ENCODE assay signal across 23 cellular contexts in genomic region chr2:151953467-151953866, GRCh38.
DNase-seq lines count a peak whose midpoint lies in the region; ATAC-seq, FAIRE-seq and TF ChIP-seq lines count a peak whose summit lies in the region.
"Had no signal": no experiment of that assay in that cellular context is flagged by ENCODE, and none has a peak within 500 bp of the region (broad histone marks: within the 10 kb centered on the region; RNA-seq: fewer than 3 reads in every experiment).

No MANE protein-coding gene starts in this region.

- no peak for ATAC-seq in GM12878
- no peak for ATAC-seq in heart right ventricle
- no peak for ATAC-seq in right cardiac atrium

- no peak for DNase-seq in GM12878 (ENCODE audit: low read depth, low spot score)
- peak; percentile 3 to 26 for DNase-seq in dermis microvascular lymphatic vessel endothelial cell (ENCODE audit: low read depth in 2 of 2)
- DNase-seq in osteocyte (ENCODE audit: extremely low spot score, unreplicated experiment) = no peak
- no peak for DNase-seq in adrenal gland
- no peak for DNase-seq in heart right ventricle
- no peak for DNase-seq in right cardiac atrium
- DNase-seq: BE2C; CD4-positive, CD25-positive, alpha-beta regulatory T cell; COR-L47; DMS 273 treated with DMSO at 0.1 percent for 48 hours; DMS79 treated with DMSO at 0.1 percent for 48 hours; GOT3; MG63; NCI-H1048; NCI-H1417 treated with DMSO at 0.1 percent for 48 hours; NCI-H187; NCI-H2107; NCI-H446 treated with DMSO at 0.1 percent for 48 hours; NCI-H526 treated with DMSO at 0.1 percent for 48 hours; RPMI8226; SHP77 had no signal

- H3K27ac ChIP-seq in OCI-LY3 (ENCODE audit: low read length) (no peak overlapping the region), GM12878 (ENCODE audit: control insufficient read depth, insufficient read depth) (no peak overlapping the region), adrenal gland (no peak overlapping the region), heart right ventricle (no peak overlapping the region), right cardiac atrium (ENCODE audit: low read length) (no peak overlapping the region)

- no peak overlapping the region for H3K4me3 ChIP-seq in OCI-LY3 (ENCODE audit: low read length)
- no peak overlapping the region for H3K4me3 ChIP-seq in GM12878
- H3K4me3 ChIP-seq in adrenal gland = no peak overlapping the region
- H3K4me3 ChIP-seq in heart right ventricle = no peak overlapping the region
- H3K4me3 ChIP-seq in right cardiac atrium (ENCODE audit: low read length) = no peak overlapping the region
- H3K4me3 ChIP-seq: MG63 had no signal

- SMC1A ChIA-PET in GM12878 (lab: Charles Lee; ENCODE audit: uncharacterized antibody, unreplicated experiment) = interaction anchor here (0.6 kb wide), 1 partner anchor 1435 kb away, joined by 3 read pairs; no protein-coding TSS in a partner anchor

- 7% methylated on average over 2 of the region's 2 CpGs for WGBS in GM12878 (ENCODE audit: insufficient coverage, insufficient replicate concordance, low lambda C conversion rate, missing lambda C conversion rate)
- 64 to 78% (median 73%) methylated on average over 2 of the region's 2 CpGs for WGBS in adrenal gland, 4 donors
- WGBS in heart right ventricle, 2 donors = 61 to 74% methylated on average over 2 of the region's 2 CpGs
- WGBS in right cardiac atrium = 55% methylated on average over 2 of the region's 2 CpGs

- peaks cover 3% of the 10 kb centered on the region; the same call in 1 of the 2 replicates for H3K9me3 ChIP-seq in OCI-LY3 (ENCODE audit: insufficient read depth, low read length)
- no peaks in the 10 kb centered on the region for H3K9me3 ChIP-seq in GM12878 (replicated peaks; ENCODE audit: control insufficient read depth, insufficient read depth, low read length)
- no peaks in the 10 kb centered on the region for H3K9me3 ChIP-seq in adrenal gland (replicated peaks in 1 of 3)
- peaks cover 0 to 4% (median 0%) of the 10 kb centered on the region in 11 donors for H3K9me3 ChIP-seq in heart right ventricle
- no peaks in the 10 kb centered on the region for H3K9me3 ChIP-seq in right cardiac atrium (ENCODE audit: control insufficient read depth, low read length)
- H3K9me3 ChIP-seq: BE2C, MG63 had no signal

- H4K20me1 ChIP-seq in OCI-LY3 (ENCODE audit: insufficient read depth, low read length) (no peaks in the 10 kb centered on the region), GM12878 (ENCODE audit: control insufficient read depth, insufficient read depth) (no peaks in the 10 kb centered on the region)

- no TSS peak for BruUV-seq in GM12878 (replicated peaks; lab: Mats Ljungman, UMichigan)

- no peaks in the 10 kb centered on the region for H3K36me3 Mint-ChIP-seq in osteocyte (ENCODE audit: unreplicated experiment)
- H3K36me3 Mint-ChIP-seq: CD4-positive, CD25-positive, alpha-beta regulatory T cell had no signal

- no peaks in the 10 kb centered on the region for H3K9me3 Mint-ChIP-seq in osteocyte (ENCODE audit: unreplicated experiment)

- H2AFZ ChIP-seq in OCI-LY3 (ENCODE audit: low read depth, low read length) (no peak overlapping the region), GM12878 (ENCODE audit: control insufficient read depth, low read depth, low read length) (no peak overlapping the region)

- FAIRE-seq in GM12878 (lab: Jason Lieb, UNC) = peak; percentile 54
- FAIRE-seq: GM12891 had no signal

- peak; percentile 35 for TF ChIP-seq CTCF in OCI-LY3 (IDR thresholded peaks at IDR 0.05; ENCODE audit: low read depth, low read length)
- TF ChIP-seq CTCF in GM12878 (IDR thresholded peaks at IDR 0.05 in 2 of 3, conservative IDR thresholded peaks at IDR 0.05 in 1 of 3; ENCODE audit: control insufficient read depth in 2 of 3, extremely low read depth in 1 of 3, insufficient read depth in 1 of 3, low read depth in 3 of 3, low read length in 3 of 3) = peak in 1 of 3 experiments; percentile 19; a peak in 1 of 6 replicates
- TF ChIP-seq CTCF in osteocyte (IDR thresholded peaks at IDR 0.05) = peak; percentile 29
- no peak for TF ChIP-seq CTCF in adrenal gland (IDR thresholded peaks at IDR 0.05)
- TF ChIP-seq CTCF in heart right ventricle (IDR thresholded peaks at IDR 0.05) = peak in 2 of 9 donors; percentile 17 to 31

- no peaks in the 10 kb centered on the region for H3K4me1 ChIP-seq in OCI-LY3 (ENCODE audit: low read length)
- H3K4me1 ChIP-seq in GM12878 (ENCODE audit: control insufficient read depth, insufficient read depth, low read length) = no peaks in the 10 kb centered on the region
- H3K4me1 ChIP-seq in adrenal gland (replicated peaks in 1 of 2) = peaks cover 0 to under 1% of the 10 kb centered on the region in 2 donors
- H3K4me1 ChIP-seq in heart right ventricle = peaks cover 0 to 5% (median 0%) of the 10 kb centered on the region in 9 donors
- no peaks in the 10 kb centered on the region for H3K4me1 ChIP-seq in right cardiac atrium (ENCODE audit: control insufficient read depth, insufficient read depth, low read length)
- H3K4me1 ChIP-seq: BE2C had no signal

- POLR2A ChIA-PET in GM12878 (lab: Charles Lee) = no interaction called here

- intact Hi-C loops in GM12878 (cut with micrococcal nuclease; ENCODE audit: unreplicated experiment) = no loop called here
- intact Hi-C loops in adrenal gland (cut with DNase I) = no loop called here
- intact Hi-C loops in heart right ventricle (cut with DNase I) = loop anchor here in 1 of 10 donors (10.0 kb wide), 1 partner anchor 129 kb away; the partner anchor contains the start of gene ARL5A
- intact Hi-C loops in right cardiac atrium (cut with DNase I) = no loop called here

- in situ Hi-C loops in GM12878 (cut with MboI) = no loop called here

- RAD21 ChIA-PET in GM12878 (lab: Charles Lee; ENCODE audit: unreplicated experiment) = no interaction called here

- 0 out of 2 replicates have a peak, but pooled peaks have one; percentile 10 for TF ChIP-seq RAD21 in GM12878 (IDR thresholded peaks at IDR 0.05; ENCODE audit: insufficient read depth, low read depth, low read length)

- H3K4me3 Mint-ChIP-seq in osteocyte (ENCODE audit: unreplicated experiment) = no peak overlapping the region
- H3K4me3 Mint-ChIP-seq: CD4-positive, CD25-positive, alpha-beta regulatory T cell had no signal

- H3K4me2 ChIP-seq in OCI-LY3 (ENCODE audit: low read length) (no peak overlapping the region), GM12878 (ENCODE audit: control insufficient read depth, insufficient read depth) (no peak overlapping the region)

- no peak overlapping the region for H3K9ac ChIP-seq in OCI-LY3 (ENCODE audit: low read length)
- H3K9ac ChIP-seq in GM12878 (ENCODE audit: control insufficient read depth, insufficient read depth, low read length) = no peak overlapping the region

- peaks cover 35% of the 10 kb centered on the region for H3K27me3 ChIP-seq in OCI-LY3 (ENCODE audit: low read depth, low read length)
- H3K27me3 ChIP-seq in GM12878 (replicated peaks in 1 of 2; ENCODE audit: control insufficient read depth in 2 of 2, insufficient read depth in 2 of 2, low read length in 1 of 2) = no peaks in the 10 kb centered on the region
- no peaks in the 10 kb centered on the region for H3K27me3 ChIP-seq in adrenal gland
- H3K27me3 ChIP-seq in heart right ventricle = no peaks in the 10 kb centered on the region
- H3K27me3 ChIP-seq in right cardiac atrium (ENCODE audit: control insufficient read depth, insufficient read depth) = no peaks in the 10 kb centered on the region
- H3K27me3 ChIP-seq: BE2C, MG63 had no signal

- TF ChIP-seq EP300 in GM12878 (IDR thresholded peaks at IDR 0.05; ENCODE audit: borderline replicate concordance in 1 of 2, control insufficient read depth in 1 of 2, low read depth in 2 of 2, low read length in 2 of 2) = no peak

- no peaks in the 10 kb centered on the region for H3K79me2 ChIP-seq in OCI-LY3 (ENCODE audit: low read length)
- H3K79me2 ChIP-seq in GM12878 (ENCODE audit: control insufficient read depth, insufficient read depth, low read length) = no peaks in the 10 kb centered on the region

- CTCF ChIA-PET in GM12878 (lab: Yijun Ruan, JAX) = interaction anchor here (2.0 kb wide), 1 partner anchor 12 kb away, joined by 5 read pairs; no protein-coding TSS in a partner anchor

- TF ChIP-seq POLR2A in GM12878 (IDR thresholded peaks at IDR 0.05; ENCODE audit: low read depth, low read length) = no peak
- no peak for TF ChIP-seq POLR2A in adrenal gland (IDR thresholded peaks at IDR 0.05)

- H3K36me3 ChIP-seq in OCI-LY3 (replicated peaks; ENCODE audit: low read depth, low read length) (no peaks in the 10 kb centered on the region), GM12878 (ENCODE audit: control insufficient read depth in 2 of 2, insufficient read depth in 2 of 2, low read length in 1 of 2) (no peaks in the 10 kb centered on the region), adrenal gland (replicated peaks in 1 of 2) (no peaks in the 10 kb centered on the region), heart right ventricle (no peaks in the 10 kb centered on the region)
- H3K36me3 ChIP-seq: BE2C, MG63 had no signal

- peaks cover 32% of the 10 kb centered on the region for H3K27me3 Mint-ChIP-seq in osteocyte (ENCODE audit: unreplicated experiment)

- H3K27ac Mint-ChIP-seq in osteocyte (ENCODE audit: unreplicated experiment) = no peak overlapping the region
- H3K27ac Mint-ChIP-seq: CD4-positive, CD25-positive, alpha-beta regulatory T cell had no signal

- no peaks in the 10 kb centered on the region for H3K4me1 Mint-ChIP-seq in osteocyte (ENCODE audit: unreplicated experiment)
- H3K4me1 Mint-ChIP-seq: CD4-positive, CD25-positive, alpha-beta regulatory T cell had no signal

TF ChIP-seq in GM12878, 131 proteins besides CTCF, POLR2A, EP300 and RAD21 (continues in another document):
- TF ChIP-seq MXI1 (IDR thresholded peaks at IDR 0.05; ENCODE audit: low read depth, low read length) = no peak
- TF ChIP-seq TCF3 (IDR thresholded peaks at IDR 0.05; ENCODE audit: borderline replicate concordance, insufficient read depth, low read depth, low read length) = no peak
- no peak for TF ChIP-seq CBFB (IDR thresholded peaks at IDR 0.05; ENCODE audit: low read depth)
- no peak for TF ChIP-seq RELB (IDR thresholded peaks at IDR 0.05; ENCODE audit: low read depth)
- TF ChIP-seq SP1 (IDR thresholded peaks at IDR 0.05; ENCODE audit: low read depth, low read length) = no peak
- no peak for TF ChIP-seq IKZF2 (IDR thresholded peaks at IDR 0.05)
- TF ChIP-seq SIN3A (IDR thresholded peaks at IDR 0.05; ENCODE audit: low read depth, low read length) = no peak

Comparison
In these comparisons a context has a peak if more than half of its experiments do, and no peak if none do; other contexts are left out.
1. CTCF ChIP-seq: peak in OCI-LY3 (single experiment) and osteocyte (single experiment); none in adrenal gland (0 of 6).
2. DNase-seq: peak in dermis microvascular lymphatic vessel endothelial cell (2 of 2); none in GM12878 (single experiment), osteocyte (single experiment), adrenal gland (0 of 7), heart right ventricle (0 of 2) and right cardiac atrium (0 of 3).